ENCODE assay signal across 1 cellular context in the genomic region with DNA sequence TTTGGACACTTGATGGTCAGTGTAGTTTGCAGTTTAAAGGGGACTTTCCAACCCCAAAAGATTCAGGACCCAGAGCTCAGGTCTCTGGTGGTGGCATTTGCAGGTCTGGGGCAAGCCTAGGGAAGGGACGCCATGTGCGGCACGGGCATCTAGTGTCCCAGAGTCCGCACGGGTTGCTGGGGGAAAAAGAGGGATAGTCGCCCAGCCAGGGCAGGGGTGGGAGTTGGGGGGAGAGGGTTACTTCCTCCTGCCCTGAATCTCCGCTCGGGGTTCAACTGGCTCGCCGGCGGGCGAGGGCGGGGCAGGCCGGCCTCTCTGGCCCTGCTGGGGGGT.
TF ChIP-seq lines count a peak whose summit lies in the region.

No MANE protein-coding gene starts in this region.

TF ChIP-seq in HepG2, 621 proteins besides CTCF, POLR2A, EP300 and RAD21:
- TF ChIP-seq, protein P1, sequence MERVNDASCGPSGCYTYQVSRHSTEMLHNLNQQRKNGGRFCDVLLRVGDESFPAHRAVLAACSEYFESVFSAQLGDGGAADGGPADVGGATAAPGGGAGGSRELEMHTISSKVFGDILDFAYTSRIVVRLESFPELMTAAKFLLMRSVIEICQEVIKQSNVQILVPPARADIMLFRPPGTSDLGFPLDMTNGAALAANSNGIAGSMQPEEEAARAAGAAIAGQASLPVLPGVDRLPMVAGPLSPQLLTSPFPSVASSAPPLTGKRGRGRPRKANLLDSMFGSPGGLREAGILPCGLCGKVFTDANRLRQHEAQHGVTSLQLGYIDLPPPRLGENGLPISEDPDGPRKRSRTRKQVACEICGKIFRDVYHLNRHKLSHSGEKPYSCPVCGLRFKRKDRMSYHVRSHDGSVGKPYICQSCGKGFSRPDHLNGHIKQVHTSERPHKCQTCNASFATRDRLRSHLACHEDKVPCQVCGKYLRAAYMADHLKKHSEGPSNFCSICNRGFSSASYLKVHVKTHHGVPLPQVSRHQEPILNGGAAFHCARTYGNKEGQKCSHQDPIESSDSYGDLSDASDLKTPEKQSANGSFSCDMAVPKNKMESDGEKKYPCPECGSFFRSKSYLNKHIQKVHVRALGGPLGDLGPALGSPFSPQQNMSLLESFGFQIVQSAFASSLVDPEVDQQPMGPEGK (CRISPR knock-in tag; IDR thresholded peaks at IDR 0.05), result no peak
- no peak for TF ChIP-seq ZNF703 (CRISPR knock-in tag; IDR thresholded peaks at IDR 0.05; ENCODE audit: borderline replicate concordance)
- TF ChIP-seq, protein P2, sequence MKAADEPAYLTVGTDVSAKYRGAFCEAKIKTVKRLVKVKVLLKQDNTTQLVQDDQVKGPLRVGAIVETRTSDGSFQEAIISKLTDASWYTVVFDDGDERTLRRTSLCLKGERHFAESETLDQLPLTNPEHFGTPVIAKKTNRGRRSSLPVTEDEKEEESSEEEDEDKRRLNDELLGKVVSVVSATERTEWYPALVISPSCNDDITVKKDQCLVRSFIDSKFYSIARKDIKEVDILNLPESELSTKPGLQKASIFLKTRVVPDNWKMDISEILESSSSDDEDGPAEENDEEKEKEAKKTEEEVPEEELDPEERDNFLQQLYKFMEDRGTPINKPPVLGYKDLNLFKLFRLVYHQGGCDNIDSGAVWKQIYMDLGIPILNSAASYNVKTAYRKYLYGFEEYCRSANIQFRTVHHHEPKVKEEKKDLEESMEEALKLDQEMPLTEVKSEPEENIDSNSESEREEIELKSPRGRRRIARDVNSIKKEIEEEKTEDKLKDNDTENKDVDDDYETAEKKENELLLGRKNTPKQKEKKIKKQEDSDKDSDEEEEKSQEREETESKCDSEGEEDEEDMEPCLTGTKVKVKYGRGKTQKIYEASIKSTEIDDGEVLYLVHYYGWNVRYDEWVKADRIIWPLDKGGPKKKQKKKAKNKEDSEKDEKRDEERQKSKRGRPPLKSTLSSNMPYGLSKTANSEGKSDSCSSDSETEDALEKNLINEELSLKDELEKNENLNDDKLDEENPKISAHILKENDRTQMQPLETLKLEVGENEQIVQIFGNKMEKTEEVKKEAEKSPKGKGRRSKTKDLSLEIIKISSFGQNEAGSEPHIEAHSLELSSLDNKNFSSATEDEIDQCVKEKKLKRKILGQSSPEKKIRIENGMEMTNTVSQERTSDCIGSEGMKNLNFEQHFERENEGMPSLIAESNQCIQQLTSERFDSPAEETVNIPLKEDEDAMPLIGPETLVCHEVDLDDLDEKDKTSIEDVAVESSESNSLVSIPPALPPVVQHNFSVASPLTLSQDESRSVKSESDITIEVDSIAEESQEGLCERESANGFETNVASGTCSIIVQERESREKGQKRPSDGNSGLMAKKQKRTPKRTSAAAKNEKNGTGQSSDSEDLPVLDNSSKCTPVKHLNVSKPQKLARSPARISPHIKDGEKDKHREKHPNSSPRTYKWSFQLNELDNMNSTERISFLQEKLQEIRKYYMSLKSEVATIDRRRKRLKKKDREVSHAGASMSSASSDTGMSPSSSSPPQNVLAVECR (CRISPR knock-in tag; IDR thresholded peaks at IDR 0.05; ENCODE audit: borderline replicate concordance), result peak; percentile 29; the same call in 1 of the 2 replicates
